18 cellular contexts compared by ENCODE assay signal in the genomic region with DNA sequence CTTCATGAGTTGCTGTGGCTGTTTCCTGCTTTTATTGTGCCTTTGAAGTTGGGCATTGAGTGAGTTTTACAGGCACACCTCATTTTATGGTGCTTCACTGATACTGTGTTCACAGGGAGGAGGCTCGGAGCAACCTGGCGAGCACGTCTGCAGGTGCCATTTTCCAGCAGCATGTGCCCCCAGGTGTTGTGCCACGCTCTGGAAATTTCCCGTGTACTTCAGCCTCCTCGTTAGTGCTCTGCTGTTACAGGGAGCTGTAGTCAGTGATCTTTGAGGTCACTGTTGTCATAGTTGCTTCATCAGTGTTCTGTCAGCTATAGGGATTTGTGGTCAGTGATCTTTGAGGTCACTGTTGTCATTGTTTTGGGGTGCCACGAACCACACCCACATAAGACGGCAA. TPM values are rescaled to one million over a fixed set of nuclear protein-coding genes. Genes with fewer than 3 reads are reported as not detected.
DNase-seq lines count a peak whose midpoint lies in the region; ATAC-seq and TF ChIP-seq lines count a peak whose summit lies in the region.
"Had no signal": no experiment of that assay in that cellular context is flagged by ENCODE, and none has a peak within 500 bp of the region (broad histone marks: within the 10 kb centered on the region; RNA-seq: fewer than 3 reads in every experiment).

No MANE protein-coding gene starts in this region.

- no peak for ATAC-seq in lower lobe of right lung

- no peak overlapping the region for H3K4me3 ChIP-seq in colonic mucosa
- no peak overlapping the region for H3K4me3 ChIP-seq in lower lobe of right lung
- no peak overlapping the region for H3K4me3 ChIP-seq in transverse colon
- no peak overlapping the region for H3K4me3 ChIP-seq in WERI-Rb-1 (ENCODE audit: low read depth, low read length)

- H3K4me1 ChIP-seq in colonic mucosa (peaks cover 5% of the 10 kb centered on the region), lower lobe of right lung (no peaks in the 10 kb centered on the region), transverse colon (peaks cover 0 to 14% (median 9%) of the 10 kb centered on the region in 4 donors)

- intact Hi-C loops in colonic mucosa (cut with DNase I) (no loop called here), lower lobe of right lung (cut with DNase I) (no loop called here), posterior vena cava (cut with DNase I) (no loop called here), transverse colon (cut with DNase I; ENCODE audit: low total_unique reads) (no loop called here)

- peaks cover 13% of the 10 kb centered on the region for H3K36me3 ChIP-seq in colonic mucosa
- H3K36me3 ChIP-seq in lower lobe of right lung = peaks cover 88% of the 10 kb centered on the region
- peaks cover 0 to 24% (median 5%) of the 10 kb centered on the region in 4 donors for H3K36me3 ChIP-seq in transverse colon
- H3K36me3 ChIP-seq in WERI-Rb-1 = peaks cover 77% of the 10 kb centered on the region

- peak overlapping the region in 1 of 2 donors; percentile 23 for H3K9ac ChIP-seq in colonic mucosa (ENCODE audit: low read depth in 2 of 2, low read length in 2 of 2)

- TF ChIP-seq EP300 in transverse colon (IDR thresholded peaks at IDR 0.05; ENCODE audit: low read depth) = no peak

- no peak for TF ChIP-seq CTCF in colonic mucosa (IDR thresholded peaks at IDR 0.05)
- TF ChIP-seq CTCF in lower lobe of right lung (IDR thresholded peaks at IDR 0.05) = no peak
- no peak for TF ChIP-seq CTCF in transverse colon (IDR thresholded peaks at IDR 0.05)
- no peak for TF ChIP-seq CTCF in WERI-Rb-1 (IDR thresholded peaks at IDR 0.05; ENCODE audit: low read depth, low read length)

- in situ Hi-C loops in transverse colon (cut with MboI; ENCODE audit: low pct_ligation_motif_present in 1 of 4, low pct_unique_long_range_greater_than_20kb in 1 of 4, low sequenced_read_pairs in 3 of 4) = no loop called here

- 71% methylated on average over 8 of the region's 8 CpGs; no CpG with 5 or more reads in 1 of the 2 donors for WGBS in transverse colon (ENCODE audit: low coverage in 1 of 2), 2 donors

- peak; percentile 65 for DNase-seq in colonic mucosa
- peak; percentile 21 for DNase-seq in lower lobe of right lung
- DNase-seq in posterior vena cava (ENCODE audit: low spot score) = peak; percentile 28
- DNase-seq in transverse colon = peak; percentile 65
- no peak for DNase-seq in WERI-Rb-1
- DNase-seq in DMS53 treated with DMSO at 0.1 percent for 48 hours (lab: John Stamatoyannopoulos, UW; ENCODE audit: unreplicated experiment) = no peak
- DNase-seq in hippocampal formation (lab: John Stamatoyannopoulos, UW) = no peak
- DNase-seq: ACHN, C1 segment of cervical spinal cord, H7, KG1, NCI-H1417, NCI-H187, NCI-H2107, NCI-H510A treated with DMSO at 0.1 percent for 48 hours, NCI-H82, OCI-M1, SHP77 had no signal

- no peak overlapping the region for H3K27ac ChIP-seq in colonic mucosa
- H3K27ac ChIP-seq in lower lobe of right lung = no peak overlapping the region
- H3K27ac ChIP-seq in transverse colon = peak overlapping the region; percentile 1 to 63 (median 46)
- H3K27ac ChIP-seq in WERI-Rb-1 = no peak overlapping the region

- H3K9me3 ChIP-seq in colonic mucosa (no peaks in the 10 kb centered on the region), lower lobe of right lung (no peaks in the 10 kb centered on the region), transverse colon (no peaks in the 10 kb centered on the region), WERI-Rb-1 (ENCODE audit: severe bottlenecking) (no peaks in the 10 kb centered on the region)

- TF ChIP-seq POLR2A in transverse colon (IDR thresholded peaks at IDR 0.05) = no peak

- H3K27me3 ChIP-seq in colonic mucosa (no peaks in the 10 kb centered on the region), lower lobe of right lung (ENCODE audit: low read depth) (no peaks in the 10 kb centered on the region), transverse colon (no peaks in the 10 kb centered on the region), WERI-Rb-1 (ENCODE audit: insufficient read depth, low read depth, severe bottlenecking) (no peaks in the 10 kb centered on the region)

RNA-seq across cellular contexts. Expression of a gene that starts 20.1 kb away (rescaled TPM):
- total RNA-seq in colonic mucosa (10 to 100 TPM; 34.7 to 36.9 TPM), lower lobe of right lung (25.2 TPM), posterior vena cava (10 to 100 TPM; 13.8 to 15.4 TPM), transverse colon (100 to 1,000 TPM in 1 of 4 donors, 10 to 100 TPM in 3; 30.6 to 120 (median 49.3) TPM)

Comparison
In these comparisons a context has a peak if more than half of its experiments do, and no peak if none do; other contexts are left out.
1. DNase-seq: peak in colonic mucosa (single experiment), lower lobe of right lung (single experiment), posterior vena cava (single experiment) and transverse colon (single experiment); none in WERI-Rb-1 (single experiment), DMS53 treated with DMSO at 0.1 percent for 48 hours (single experiment) and hippocampal formation (0 of 2).
2. H3K27ac ChIP-seq: peak in transverse colon (4 of 4); none in colonic mucosa (single experiment), lower lobe of right lung (single experiment) and WERI-Rb-1 (single experiment).